ENCODE assay signal across 28 cellular contexts in the genomic region with DNA sequence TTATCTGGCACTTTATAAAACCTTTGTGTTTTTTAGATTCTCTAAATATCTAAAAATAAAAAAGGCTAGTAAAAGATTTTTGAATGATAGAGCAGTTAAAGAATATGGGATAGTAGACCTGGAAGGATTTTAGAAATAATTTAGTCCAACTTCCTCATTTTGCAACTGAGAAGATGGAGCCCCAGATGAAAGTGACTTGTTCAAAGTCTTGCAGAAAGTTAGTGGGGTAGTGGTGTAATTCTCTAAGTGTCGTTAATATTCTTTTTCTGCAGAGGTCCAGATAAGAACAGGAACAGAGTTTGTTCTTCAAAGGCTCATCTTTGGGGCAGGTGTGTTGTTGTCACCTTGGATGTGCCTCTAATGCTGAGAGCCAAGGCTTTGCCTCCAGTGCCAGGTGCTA.
"Had no signal": no experiment of that assay in that cellular context is flagged by ENCODE, and none has a peak within 500 bp of the region (broad histone marks: within the 10 kb centered on the region; RNA-seq: fewer than 3 reads in every experiment).

No MANE protein-coding gene starts in this region.

- H3K4me3 ChIP-seq: adrenal gland, ascending aorta, dorsolateral prefrontal cortex, esophagus muscularis mucosa, left lung, lung, smooth muscle cell, upper lobe of left lung had no signal

- H3K4me3 Mint-ChIP-seq: activated naive CD8-positive, alpha-beta T cell; activated T-cell treated with anti-CD3 and anti-CD28 coated beads, Interleukin-2, amount 50 U/mL, for 24 hours; activated T-helper 17 cell treated with anti-CD3 and anti-CD28 coated beads, Interleukin-2, amount 50 U/mL, for 72 hours; effector memory CD8-positive, alpha-beta T cell; naive B cell; neural crest cell; T-helper 2 cell treated with Interferon-gamma antibody and Interleukin-4, amounts not matched to agents 5 μg/mL and 100 μg/mL, for 36 hours; WTC11 had no signal

- ATAC-seq: activated T-helper 17 cell treated with anti-CD3 and anti-CD28 coated beads, Interleukin-2, amount 50 U/mL, for 72 hours; effector memory CD8-positive, alpha-beta T cell; left lung; sciatic nerve; WTC11 had no signal

- H3K27me3 Mint-ChIP-seq: activated naive CD8-positive, alpha-beta T cell; activated T-cell treated with anti-CD3 and anti-CD28 coated beads, Interleukin-2, amount 50 U/mL, for 24 hours; activated T-helper 17 cell treated with anti-CD3 and anti-CD28 coated beads, Interleukin-2, amount 50 U/mL, for 72 hours; effector memory CD8-positive, alpha-beta T cell; naive B cell had no signal

- H3K4me1 Mint-ChIP-seq: activated T-helper 17 cell treated with anti-CD3 and anti-CD28 coated beads, Interleukin-2, amount 50 U/mL, for 72 hours had no signal

- DNase-seq: activated CD4-positive, alpha-beta T cell treated with anti-CD3 and anti-CD28 coated beads, Interleukin-2, amount 50 U/mL, for 4 hours; activated CD8-positive, alpha-beta memory T cell treated with anti-CD3 and anti-CD28 coated beads for 24 hours; activated CD8-positive, alpha-beta memory T cell treated with anti-CD3 and anti-CD28 coated beads, Interleukin-2, amount 50 U/mL, for 4 hours; activated naive CD4-positive, alpha-beta T cell; activated T-cell treated with anti-CD3 and anti-CD28 coated beads, Interleukin-2, amount 50 U/mL, for 24 hours; adrenal gland; brain microvascular endothelial cell; central memory CD4-positive, alpha-beta T cell; dorsolateral prefrontal cortex; effector memory CD8-positive, alpha-beta T cell; hippocampal formation; kidney glomerular epithelial cell; left lung; naive B cell; stimulated activated CD4-positive, alpha-beta T cell treated with anti-CD3 and anti-CD28 coated beads, Interleukin-15, amount 100 ng/mL, for 24 hours; stimulated activated CD4-positive, alpha-beta T cell treated with anti-CD3 and anti-CD28 coated beads, Interleukin-2, amount 100 ng/mL, for 48 hours; stimulated activated naive CD4-positive, alpha-beta T cell treated with Interleukin-2 at 50 U/mL for 16 hours; upper lobe of left lung had no signal

- H3K9me3 Mint-ChIP-seq: activated T-cell treated with anti-CD3 and anti-CD28 coated beads, Interleukin-2, amount 50 U/mL, for 24 hours; activated T-helper 17 cell treated with anti-CD3 and anti-CD28 coated beads, Interleukin-2, amount 50 U/mL, for 72 hours; effector memory CD8-positive, alpha-beta T cell; neural crest cell; T-helper 2 cell treated with Interferon-gamma antibody and Interleukin-4, amounts not matched to agents 5 μg/mL and 100 μg/mL, for 36 hours; WTC11 had no signal

- H3K27ac Mint-ChIP-seq: activated naive CD8-positive, alpha-beta T cell; activated T-cell treated with anti-CD3 and anti-CD28 coated beads, Interleukin-2, amount 50 U/mL, for 24 hours; activated T-helper 17 cell treated with anti-CD3 and anti-CD28 coated beads, Interleukin-2, amount 50 U/mL, for 72 hours; effector memory CD8-positive, alpha-beta T cell; T-helper 2 cell treated with Interferon-gamma antibody and Interleukin-4, amounts not matched to agents 5 μg/mL and 100 μg/mL, for 36 hours; WTC11 had no signal

- H3K36me3 Mint-ChIP-seq: WTC11 had no signal
